ENCODE assay signal across 7 cellular contexts in genomic region chr7:151167197-151167911, GRCh38. TPM values are rescaled to one million over a fixed set of nuclear protein-coding genes. Genes with fewer than 3 reads are reported as not detected.
DNase-seq lines count a peak whose midpoint lies in the region; ATAC-seq and TF ChIP-seq lines count a peak whose summit lies in the region.

Gene GBX1 (minus strand): TSS chr7:151167694. CDS start chr7:151167548, 146 bp downstream.

- intact Hi-C loops in esophagus muscularis mucosa (cut with DNase I) = no loop called here

- H3K27me3 ChIP-seq in esophagus muscularis mucosa (peaks cover 8 to 82% (median 35%) of the 10 kb centered on the region in 4 donors), neural progenitor cell (peaks cover 100% of the 10 kb centered on the region)

- POLR2A ChIA-PET in HEK293T (lab: Yijun Ruan, JAX) (interaction anchor here (0.8 to 2.9 kb wide), 8 partner anchors 10 to 82 kb away, joined by 3 to 17 read pairs (median 4); partner anchors contain the start of genes AGAP3 and CHPF2), T-cell (lab: Charles Lee) (interaction anchor here in 1 of 2 donors (0.6 kb wide), 1 partner anchor 82 kb away, joined by 12 read pairs; no protein-coding TSS in a partner anchor)

- H3K36me3 Mint-ChIP-seq in T-cell (no peaks in the 10 kb centered on the region), neural progenitor cell (no peaks in the 10 kb centered on the region)

- H3K27ac ChIP-seq in esophagus muscularis mucosa (replicated peaks in 1 of 4) (no peak within 1 kb of the TSS), neural progenitor cell (no peak within 1 kb of the TSS)

- H3K27ac Mint-ChIP-seq in T-cell (no peak within 1 kb of the TSS), neural progenitor cell (no peak within 1 kb of the TSS)

- H4K20me1 ChIP-seq in neural progenitor cell (ENCODE audit: low read depth) = peaks cover 24% of the 10 kb centered on the region

- TF ChIP-seq POLR2A in esophagus muscularis mucosa (IDR thresholded peaks at IDR 0.05; ENCODE audit: low read depth) = no peak

- ATAC-seq in T-cell (replicated peaks in 1 of 4) = peak; percentile 57 to 62 (median 60)
- ATAC-seq in GM21786 (IDR thresholded peaks at IDR 0.05; ENCODE audit: unreplicated experiment) = no peak

- no CpG with 5 or more reads among the region's 98 CpGs for WGBS in esophagus muscularis mucosa

- H3K4me2 ChIP-seq in neural progenitor cell = peak within 1 kb of the TSS; percentile 97

- H3K4me3 Mint-ChIP-seq in T-cell (peak within 1 kb of the TSS; percentile 66 to 80 (median 70)), neural progenitor cell (peak within 1 kb of the TSS; percentile 77)

- H3K9me3 ChIP-seq in esophagus muscularis mucosa = no peaks in the 10 kb centered on the region
- no peaks in the 10 kb centered on the region for H3K9me3 ChIP-seq in neural progenitor cell (ENCODE audit: low read depth)

- TF ChIP-seq CTCF in esophagus muscularis mucosa (IDR thresholded peaks at IDR 0.05) (peak in 1 of 3 experiments; percentile 21), neural progenitor cell (IDR thresholded peaks at IDR 0.05) (peak; percentile 27)

- H3K36me3 ChIP-seq in esophagus muscularis mucosa (no peaks in the 10 kb centered on the region), neural progenitor cell (no peaks in the 10 kb centered on the region)

- H3K27me3 Mint-ChIP-seq in T-cell (peaks cover 27 to 40% of the 10 kb centered on the region in 2 donors), neural progenitor cell (ENCODE audit: insufficient read depth, low read depth) (peaks cover 39% of the 10 kb centered on the region)

- H2AFZ ChIP-seq in neural progenitor cell (replicated peaks) = peak within 1 kb of the TSS; percentile 90

- peaks cover 15 to 25% (median 21%) of the 10 kb centered on the region in 4 donors for H3K4me1 ChIP-seq in esophagus muscularis mucosa
- peaks cover 10% of the 10 kb centered on the region for H3K4me1 ChIP-seq in neural progenitor cell

- H3K4me1 Mint-ChIP-seq in T-cell = peaks cover 8 to 11% (median 11%) of the 10 kb centered on the region in 3 donors
- H3K4me1 Mint-ChIP-seq in neural progenitor cell = peaks cover 10% of the 10 kb centered on the region

- no peaks in the 10 kb centered on the region for H3K79me2 ChIP-seq in neural progenitor cell (ENCODE audit: low read depth)

- H3K9ac ChIP-seq in neural progenitor cell = no peak within 1 kb of the TSS

- DNase-seq in HEK293T (ENCODE audit: extremely low spot score) = peak; percentile 81
- peak in 3 of 34 experiments; percentile 9 to 31 (median 15) for DNase-seq in T-cell
- no peak for DNase-seq in esophagus muscularis mucosa (ENCODE audit: extremely low spot score)
- DNase-seq in neural progenitor cell (ENCODE audit: low spot score) = peak; percentile 75
- no peak for DNase-seq in cortex of kidney (lab: John Stamatoyannopoulos, UW)
- no peak for DNase-seq in activated CD4-positive, CD25-positive, alpha-beta regulatory T cell (lab: John Stamatoyannopoulos, UW)

- peak within 1 kb of the TSS; percentile 53 to 61 (median 56) for H3K4me3 ChIP-seq in esophagus muscularis mucosa
- H3K4me3 ChIP-seq in neural progenitor cell = peak within 1 kb of the TSS; percentile 64

- CTCF ChIA-PET in HEK293T (lab: Yijun Ruan, JAX) = interaction anchor here (0.6 to 3.9 kb wide), 15 partner anchors 9 to 205 kb away, joined by 3 to 30 read pairs (median 5); no protein-coding TSS in a partner anchor
- CTCF ChIA-PET in T-cell (lab: Charles Lee) = interaction anchor here (0.6 to 0.7 kb wide), 4 partner anchors 16 to 399 kb away, joined by 3 to 4 read pairs (median 3); no protein-coding TSS in a partner anchor

- peaks cover 22% of the 10 kb centered on the region for H3F3A ChIP-seq in neural progenitor cell (ENCODE audit: low read depth)

- TF ChIP-seq EP300 in esophagus muscularis mucosa (IDR thresholded peaks at IDR 0.05) = no peak

- H3K9me3 Mint-ChIP-seq in T-cell (no peaks in the 10 kb centered on the region), neural progenitor cell (no peaks in the 10 kb centered on the region)

TF ChIP-seq in HEK293T, 16 proteins besides CTCF, POLR2A, EP300 and RAD21:
- TF ChIP-seq SP1 (IDR thresholded peaks at IDR 0.05) (no peak), FOXM1 (IDR thresholded peaks at IDR 0.05; ENCODE audit: borderline replicate concordance) (peak; percentile 79), LEF1 (IDR thresholded peaks at IDR 0.05; ENCODE audit: borderline replicate concordance) (0 out of 2 replicates have a peak, but pooled peaks have one; percentile 31)
- TF ChIP-seq, protein P1, sequence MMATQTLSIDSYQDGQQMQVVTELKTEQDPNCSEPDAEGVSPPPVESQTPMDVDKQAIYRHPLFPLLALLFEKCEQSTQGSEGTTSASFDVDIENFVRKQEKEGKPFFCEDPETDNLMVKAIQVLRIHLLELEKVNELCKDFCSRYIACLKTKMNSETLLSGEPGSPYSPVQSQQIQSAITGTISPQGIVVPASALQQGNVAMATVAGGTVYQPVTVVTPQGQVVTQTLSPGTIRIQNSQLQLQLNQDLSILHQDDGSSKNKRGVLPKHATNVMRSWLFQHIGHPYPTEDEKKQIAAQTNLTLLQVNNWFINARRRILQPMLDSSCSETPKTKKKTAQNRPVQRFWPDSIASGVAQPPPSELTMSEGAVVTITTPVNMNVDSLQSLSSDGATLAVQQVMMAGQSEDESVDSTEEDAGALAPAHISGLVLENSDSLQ (IDR thresholded peaks at IDR 0.05) = peak; percentile 71
TF ChIP-seq in HEK293T: peak in this region for 3.

RNA-seq across cellular contexts. Expression of gene GBX1, which starts in this region (rescaled TPM):
- total RNA-seq in T-cell (not detected), esophagus muscularis mucosa (not detected), neural progenitor cell (ENCODE audit: low replicate concordance) (not detected in 2 replicates)

Comparison
In these comparisons a context has a peak if more than half of its experiments do, and no peak if none do; other contexts are left out.
1. Peak in ATAC-seq in T-cell; RNA of the gene not detected or under 1 TPM.
2. Peak in DNase-seq, H3K4me3 ChIP-seq and H3K4me2 ChIP-seq in neural progenitor cell; RNA of the gene not detected or under 1 TPM.